ENCODE assay signal across 1 cellular context in genomic region chr2:10022886-10023662, GRCh38.
TF ChIP-seq lines count a peak whose summit lies in the region.

No MANE protein-coding gene starts in this region.

TF ChIP-seq in GM23338, 12 proteins besides CTCF, POLR2A, EP300 and RAD21 (continued from another document):
- no peak for TF ChIP-seq REST (IDR thresholded peaks at IDR 0.05; ENCODE audit: unreplicated experiment)
- no peak for TF ChIP-seq EZH2 (IDR thresholded peaks at IDR 0.05; ENCODE audit: low read depth, unreplicated experiment)
- TF ChIP-seq EZH2phosphoT487 (IDR thresholded peaks at IDR 0.05; ENCODE audit: unreplicated experiment): no peak
- TF ChIP-seq JUNB (IDR thresholded peaks at IDR 0.05; ENCODE audit: unreplicated experiment): no peak
- no peak for TF ChIP-seq POLR2AphosphoS5 (IDR thresholded peaks at IDR 0.05; ENCODE audit: low read depth)
- no peak for TF ChIP-seq ZNF462 (CRISPR knock-in tag; IDR thresholded peaks at IDR 0.05)
